In genomic region chr5:4896328-4896727, GRCh38 we compare ENCODE assay signal across 35 cellular contexts.
"Had no signal": no experiment of that assay in that cellular context is flagged by ENCODE, and none has a peak within 500 bp of the region (broad histone marks: within the 10 kb centered on the region; RNA-seq: fewer than 3 reads in every experiment).

No MANE protein-coding gene starts in this region.

- H3K36me3 ChIP-seq: MG63 had no signal

- H3K9me3 ChIP-seq: MG63 had no signal

- H3K9ac ChIP-seq: KMS-11 had no signal

- H3K4me2 ChIP-seq: KMS-11 had no signal

- H3K4me3 ChIP-seq: MG63 had no signal

- H3K27ac ChIP-seq: KMS-11 had no signal

- DNase-seq: Karpas-422, Kasumi-1, KBM-7, KG1, MG63, MM.1S, MV-4-11, NCI-H1048, NCI-H1092, NCI-H1092 treated with DMSO at 0.1 percent for 48 hours, NCI-H1105, NCI-H1105 treated with DMSO at 0.1 percent for 48 hours, NCI-H1417, NCI-H1417 treated with DMSO at 0.1 percent for 48 hours, NCI-H1436, NCI-H1436 treated with DMSO at 0.1 percent for 48 hours, NCI-H146, NCI-H1694, NCI-H1694 treated with DMSO at 0.1 percent for 48 hours, NCI-H187, NCI-H187 treated with DMSO at 0.1 percent for 48 hours, NCI-H1930, NCI-H2029, NCI-H2029 treated with DMSO at 0.1 percent for 48 hours, NCI-H2081, NCI-H2081 treated with DMSO at 0.1 percent for 48 hours, NCI-H2107, NCI-H2171, NCI-H2171 treated with DMSO at 0.1 percent for 48 hours, NCI-H2227 treated with DMSO at 0.1 percent for 48 hours, NCI-H226, NCI-H345, NCI-H446, NCI-H446 treated with DMSO at 0.1 percent for 48 hours had no signal
